9 cellular contexts compared by ENCODE assay signal in genomic region chr15:67174864-67175573, GRCh38.
A peak's percentile ranks its signal among the peaks of the same experiment; 100 is the strongest.
DNase-seq lines count a peak whose midpoint lies in the region; ATAC-seq and TF ChIP-seq lines count a peak whose summit lies in the region.
"Had no signal": no experiment of that assay in that cellular context is flagged by ENCODE, and none has a peak within 500 bp of the region (broad histone marks: within the 10 kb centered on the region; RNA-seq: fewer than 3 reads in every experiment).

No MANE protein-coding gene starts in this region.

- H3K4me1 Mint-ChIP-seq in activated T-cell treated with anti-CD3 and anti-CD28 coated beads, Interleukin-2, amount 50 U/mL, for 4 hours (ENCODE audit: low read depth): peaks cover 56% of the 10 kb centered on the region
- H3K4me1 Mint-ChIP-seq in activated T-helper 1 cell treated with anti-CD3 and anti-CD28 coated beads, Interleukin-12 subunit alpha, Interleukin-12 subunit beta, Interleukin-2, Interleukin-4 antibody, amounts not matched to agents 30 ng/mL and 10 ng/mL and 1 ng/mL, durations not matched to agents 14 hours and 24 hours and 36 hours (ENCODE audit: low read depth): peaks cover 85% of the 10 kb centered on the region

- H3K9me3 Mint-ChIP-seq in activated T-cell treated with anti-CD3 and anti-CD28 coated beads, Interleukin-2, amount 50 U/mL, for 4 hours: no peaks in the 10 kb centered on the region
- H3K9me3 Mint-ChIP-seq in activated T-helper 1 cell treated with anti-CD3 and anti-CD28 coated beads, Interleukin-12 subunit alpha, Interleukin-12 subunit beta, Interleukin-2, Interleukin-4 antibody, amounts not matched to agents 30 ng/mL and 10 ng/mL and 1 ng/mL, durations not matched to agents 14 hours and 24 hours and 36 hours: no peaks in the 10 kb centered on the region

- in situ Hi-C loops in transverse colon (cut with MboI; ENCODE audit: low pct_ligation_motif_present in 1 of 4, low pct_unique_long_range_greater_than_20kb in 1 of 4, low sequenced_read_pairs in 3 of 4): no loop called here

- ATAC-seq in activated T-cell treated with anti-CD3 and anti-CD28 coated beads, Interleukin-2, amount 50 U/mL, for 4 hours: peak; percentile 51 to 55
- peak; percentile 19 for ATAC-seq in left lung
- no peak for ATAC-seq in HG03095 (IDR thresholded peaks at IDR 0.05; ENCODE audit: unreplicated experiment)
- no peak for ATAC-seq in GM19455 (IDR thresholded peaks at IDR 0.05; ENCODE audit: unreplicated experiment)

- H3K4me3 Mint-ChIP-seq in activated T-cell treated with anti-CD3 and anti-CD28 coated beads, Interleukin-2, amount 50 U/mL, for 4 hours: peak overlapping the region; percentile 57
- H3K4me3 Mint-ChIP-seq in activated T-helper 1 cell treated with anti-CD3 and anti-CD28 coated beads, Interleukin-12 subunit alpha, Interleukin-12 subunit beta, Interleukin-2, Interleukin-4 antibody, amounts not matched to agents 30 ng/mL and 10 ng/mL and 1 ng/mL, durations not matched to agents 14 hours and 24 hours and 36 hours: peak overlapping the region; percentile 54

- peak; percentile 15 for DNase-seq in activated T-cell treated with anti-CD3 and anti-CD28 coated beads, Interleukin-2, amount 50 U/mL, for 4 hours
- DNase-seq in activated T-cell treated with anti-CD3 and anti-CD28 coated beads, Interleukin-2, amount 50 U/mL, for 1 hour: no peak
- no peak for DNase-seq in activated T-helper 1 cell treated with anti-CD3 and anti-CD28 coated beads, Interleukin-12 subunit alpha, Interleukin-12 subunit beta, Interleukin-2, Interleukin-4 antibody, amounts not matched to agents 30 ng/mL and 10 ng/mL and 1 ng/mL, durations not matched to agents 14 hours and 24 hours and 36 hours (ENCODE audit: low spot score)
- no peak for DNase-seq in left lung
- no peak for DNase-seq in transverse colon
- no peak for DNase-seq in HUDEP-2 (lab: John Stamatoyannopoulos, UW; ENCODE audit: unreplicated experiment in 76 of 76)

- TF ChIP-seq CTCF in left lung (IDR thresholded peaks at IDR 0.05) (no peak), transverse colon (IDR thresholded peaks at IDR 0.05) (no peak)

- H3K27ac Mint-ChIP-seq in activated T-helper 1 cell treated with anti-CD3 and anti-CD28 coated beads, Interleukin-12 subunit alpha, Interleukin-12 subunit beta, Interleukin-2, Interleukin-4 antibody, amounts not matched to agents 30 ng/mL and 10 ng/mL and 1 ng/mL, durations not matched to agents 14 hours and 24 hours and 36 hours: peak overlapping the region; percentile 83

- H3K36me3 Mint-ChIP-seq in activated T-cell treated with anti-CD3 and anti-CD28 coated beads, Interleukin-2, amount 50 U/mL, for 4 hours (ENCODE audit: insufficient read depth): peaks cover 41% of the 10 kb centered on the region
- H3K36me3 Mint-ChIP-seq in activated T-helper 1 cell treated with anti-CD3 and anti-CD28 coated beads, Interleukin-12 subunit alpha, Interleukin-12 subunit beta, Interleukin-2, Interleukin-4 antibody, amounts not matched to agents 30 ng/mL and 10 ng/mL and 1 ng/mL, durations not matched to agents 14 hours and 24 hours and 36 hours (ENCODE audit: low read depth): peaks cover 70% of the 10 kb centered on the region

- TF ChIP-seq POLR2A in transverse colon (IDR thresholded peaks at IDR 0.05): no peak

- WGBS in transverse colon (ENCODE audit: low coverage in 1 of 2), 2 donors: 63 to 73% methylated on average over 2 to 9 of the region's 9 CpGs

- H3K27me3 Mint-ChIP-seq in activated T-cell treated with anti-CD3 and anti-CD28 coated beads, Interleukin-2, amount 50 U/mL, for 4 hours (ENCODE audit: low read depth): no peaks in the 10 kb centered on the region
- H3K27me3 Mint-ChIP-seq in activated T-helper 1 cell treated with anti-CD3 and anti-CD28 coated beads, Interleukin-12 subunit alpha, Interleukin-12 subunit beta, Interleukin-2, Interleukin-4 antibody, amounts not matched to agents 30 ng/mL and 10 ng/mL and 1 ng/mL, durations not matched to agents 14 hours and 24 hours and 36 hours (ENCODE audit: insufficient read depth): no peaks in the 10 kb centered on the region

- peak overlapping the region in 1 of 2 donors; percentile 63 for H3K27ac ChIP-seq in left lung
- peak overlapping the region in 3 of 4 donors; percentile 2 to 62 (median 53) for H3K27ac ChIP-seq in transverse colon

- H3K36me3 ChIP-seq in left lung (peaks cover 0 to 24% of the 10 kb centered on the region in 2 donors), transverse colon (peaks cover 0 to 5% (median 0%) of the 10 kb centered on the region in 4 donors)

- TF ChIP-seq EP300 in transverse colon (IDR thresholded peaks at IDR 0.05; ENCODE audit: low read depth): no peak

- H3K4me3 ChIP-seq in left lung: no peak overlapping the region
- H3K4me3 ChIP-seq in transverse colon: no peak overlapping the region
- H3K4me3 ChIP-seq: thoracic aorta had no signal

- intact Hi-C loops in activated T-helper 1 cell treated with anti-CD3 and anti-CD28 coated beads, Interleukin-12 subunit alpha, Interleukin-12 subunit beta, Interleukin-2, Interleukin-4 antibody, amounts not matched to agents 30 ng/mL and 10 ng/mL and 1 ng/mL, durations not matched to agents 14 hours and 24 hours and 36 hours (cut with micrococcal nuclease): loop anchor here (2.0 kb wide), 5 partner anchors 24 to 228 kb away; no protein-coding TSS in a partner anchor
- intact Hi-C loops in left lung (cut with DNase I): no loop called here
- intact Hi-C loops in transverse colon (cut with DNase I; ENCODE audit: low total_unique reads): no loop called here

- H3K27me3 ChIP-seq in left lung (no peaks in the 10 kb centered on the region), transverse colon (no peaks in the 10 kb centered on the region)

- H3K4me1 ChIP-seq in left lung: peaks cover 18 to 42% of the 10 kb centered on the region in 2 donors
- H3K4me1 ChIP-seq in transverse colon: peaks cover 0 to 36% (median 21%) of the 10 kb centered on the region in 4 donors

- H3K9me3 ChIP-seq in left lung: no peaks in the 10 kb centered on the region
- no peaks in the 10 kb centered on the region for H3K9me3 ChIP-seq in transverse colon
- H3K9me3 ChIP-seq: thoracic aorta had no signal

Comparison
In these comparisons a context has a peak if more than half of its experiments do, and no peak if none do; other contexts are left out.
1. ATAC-seq: peak in activated T-cell treated with anti-CD3 and anti-CD28 coated beads, Interleukin-2, amount 50 U/mL, for 4 hours (2 of 2) and left lung (single experiment); none in HG03095 (single experiment) and GM19455 (single experiment).